1 cellular context compared by ENCODE assay signal in genomic region chr4:2295535-2296442, GRCh38.
TF ChIP-seq lines count a peak whose summit lies in the region.

No MANE protein-coding gene starts in this region.

TF ChIP-seq in K562, 482 proteins besides CTCF, POLR2A, EP300 and RAD21:
- TF ChIP-seq CEBPB (tag; IDR thresholded peaks at IDR 0.05) (peak; percentile 41), BHLHE40 (IDR thresholded peaks at IDR 0.05; ENCODE audit: low read length) (no peak), FOXM1 (IDR thresholded peaks at IDR 0.05; ENCODE audit: low read depth) (no peak), FOXM1 (CRISPR knock-in tag; IDR thresholded peaks at IDR 0.05; ENCODE audit: low read depth) (no peak), E2F4 (CRISPR knock-in tag; IDR thresholded peaks at IDR 0.05; ENCODE audit: low read depth) (no peak), ZBTB17 (CRISPR knock-in tag; IDR thresholded peaks at IDR 0.05) (no peak)
